27 cellular contexts compared by ENCODE assay signal in genomic region chr11:82505384-82505783, GRCh38.
"Had no signal": no experiment of that assay in that cellular context is flagged by ENCODE, and none has a peak within 500 bp of the region (broad histone marks: within the 10 kb centered on the region; RNA-seq: fewer than 3 reads in every experiment).

No MANE protein-coding gene starts in this region.

- H3K9me3 ChIP-seq: left lung, lower lobe of right lung, ovary, right atrium auricular region, right lobe of liver, stomach, testis, thyroid gland, transverse colon, upper lobe of left lung, vagina had no signal

- H3K4me1 ChIP-seq: left lung, lower lobe of right lung, right lobe of liver, stomach, testis, thyroid gland, transverse colon, upper lobe of left lung, vagina had no signal

- H3K36me3 ChIP-seq: left lung, lower lobe of right lung, ovary, right atrium auricular region, right lobe of liver, stomach, thyroid gland, transverse colon, upper lobe of left lung, vagina had no signal

- H3K36me3 Mint-ChIP-seq: immature natural killer cell; mesothelial cell of epicardium; naive B cell; natural killer cell; stimulated activated naive B cell treated with anti-CD40 and anti-IgM and Interleukin-4, amounts not matched to agents 10 μg/mL and 1 μg/mL and 100 μg/mL, for 72 hours had no signal

- H3K27ac ChIP-seq: hepatocyte, left lung, lower lobe of right lung, ovary, right atrium auricular region, right lobe of liver, stomach, testis, thyroid gland, transverse colon, upper lobe of left lung, vagina had no signal

- H3K27me3 Mint-ChIP-seq: progenitor cell of endocrine pancreas; stimulated activated naive B cell treated with anti-CD40 and anti-IgM and Interleukin-4, amounts not matched to agents 10 μg/mL and 1 μg/mL and 100 μg/mL, for 72 hours had no signal

- H3K4me3 ChIP-seq: hepatocyte, left lung, lower lobe of right lung, ovary, right atrium auricular region, right lobe of liver, smooth muscle cell, stomach, testis, thyroid gland, transverse colon, upper lobe of left lung, vagina had no signal

- H3K79me2 ChIP-seq: hepatocyte had no signal

- H3K27me3 ChIP-seq: hepatocyte, left lung, ovary, right atrium auricular region, right lobe of liver, stomach, testis, thyroid gland, transverse colon, upper lobe of left lung, vagina had no signal

- H3K27ac Mint-ChIP-seq: immature natural killer cell; mesothelial cell of epicardium; naive B cell; natural killer cell; nephron progenitor cell; progenitor cell of endocrine pancreas; stimulated activated naive B cell treated with anti-CD40 and anti-IgM and Interleukin-4, amounts not matched to agents 10 μg/mL and 1 μg/mL and 100 μg/mL, for 72 hours had no signal

- H3K9me3 Mint-ChIP-seq: mesothelial cell of epicardium; stimulated activated naive B cell treated with anti-CD40 and anti-IgM and Interleukin-4, amounts not matched to agents 10 μg/mL and 1 μg/mL and 100 μg/mL, for 72 hours had no signal

- H3K4me2 ChIP-seq: hepatocyte, smooth muscle cell had no signal

- DNase-seq: immature natural killer cell; kidney; left colon; left lung; lower lobe of right lung; mammary epithelial cell; mesenchymal stem cell; naive B cell; natural killer cell; nephron progenitor cell; ovary; right lobe of liver; stimulated activated CD4-positive, alpha-beta T cell treated with anti-CD3 and anti-CD28 coated beads, Interleukin-1b, Interleukin-23, amount 100 ng/mL, for 48 hours; stimulated activated CD4-positive, alpha-beta T cell treated with anti-CD3 and anti-CD28 coated beads, Interleukin-2, amount 100 ng/mL, for 48 hours; stimulated activated naive B cell treated with anti-CD40 and anti-IgM and Interleukin-4, amounts not matched to agents 10 μg/mL and 1 μg/mL and 100 μg/mL, for 72 hours; stimulated activated naive CD8-positive, alpha-beta T cell treated with anti-CD3 and anti-CD28 coated beads, Interleukin-15, Interleukin-2, amounts not matched to agents 100 U/mL and 50 U/mL, for 24 hours; stomach; testis; thyroid gland; transverse colon; upper lobe of left lung had no signal

- H3K4me3 Mint-ChIP-seq: immature natural killer cell; mesothelial cell of epicardium; naive B cell; natural killer cell; nephron progenitor cell; stimulated activated naive B cell treated with anti-CD40 and anti-IgM and Interleukin-4, amounts not matched to agents 10 μg/mL and 1 μg/mL and 100 μg/mL, for 72 hours had no signal

- H3K4me1 Mint-ChIP-seq: immature natural killer cell; mesothelial cell of epicardium; naive B cell; natural killer cell; stimulated activated naive B cell treated with anti-CD40 and anti-IgM and Interleukin-4, amounts not matched to agents 10 μg/mL and 1 μg/mL and 100 μg/mL, for 72 hours had no signal
